17 cellular contexts compared by ENCODE assay signal in the genomic region with DNA sequence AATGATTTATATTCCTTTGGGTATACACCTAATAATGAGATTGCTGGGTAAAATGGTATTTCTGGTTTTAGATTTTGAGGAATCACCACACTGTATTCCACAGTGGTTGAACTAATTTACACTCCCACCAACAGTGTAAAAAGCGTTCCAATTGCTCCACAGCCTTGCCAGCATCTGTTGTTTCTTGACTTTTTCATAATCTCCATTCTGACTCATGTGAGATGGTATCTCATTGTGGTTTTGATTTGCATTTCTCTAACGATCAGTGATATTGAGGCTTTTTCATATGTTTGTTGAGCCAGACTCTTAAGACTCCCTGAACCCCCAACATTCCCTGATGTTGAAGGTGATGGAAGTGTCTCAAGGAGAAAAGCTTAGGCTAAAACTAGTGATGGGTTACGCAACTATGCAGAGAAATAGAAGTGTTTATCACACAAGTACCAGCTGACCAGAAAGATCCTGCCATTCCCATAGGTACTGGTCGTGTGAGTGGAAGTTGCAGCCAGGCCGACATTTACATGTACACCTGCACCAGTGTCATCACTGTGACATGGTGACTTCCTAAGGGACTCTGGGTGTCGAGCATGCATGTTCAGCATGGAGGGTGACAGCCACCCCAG.
DNase-seq lines count a peak whose midpoint lies in the region; ATAC-seq and TF ChIP-seq lines count a peak whose summit lies in the region.
"Had no signal": no experiment of that assay in that cellular context is flagged by ENCODE, and none has a peak within 500 bp of the region (broad histone marks: within the 10 kb centered on the region; RNA-seq: fewer than 3 reads in every experiment).

No MANE protein-coding gene starts in this region.

- H3K27ac ChIP-seq in PC-3 (ENCODE audit: low read length) (no peak overlapping the region), neural progenitor cell (no peak overlapping the region), uterus (no peak overlapping the region)
- H3K27ac ChIP-seq: gastrocnemius medialis, left lung, ovary, thoracic aorta had no signal

- no peak overlapping the region for H3K4me2 ChIP-seq in PC-3 (ENCODE audit: low read length)
- no peak overlapping the region for H3K4me2 ChIP-seq in neural progenitor cell

- peaks cover 41% of the 10 kb centered on the region for H3K4me1 Mint-ChIP-seq in neural progenitor cell
- H3K4me1 Mint-ChIP-seq in activated naive CD8-positive, alpha-beta T cell treated with anti-CD3 and anti-CD28 coated beads, Interleukin-2, amount 50 U/mL, for 24 hours = peaks cover 8% of the 10 kb centered on the region

- H3K9ac ChIP-seq in PC-3 (ENCODE audit: low read length) (no peak overlapping the region), neural progenitor cell (no peak overlapping the region)

- POLR2A ChIA-PET in PC-3 (lab: Charles Lee; ENCODE audit: unreplicated experiment) = interaction anchor here (0.6 kb wide), 1 partner anchor 257 kb away, joined by 3 read pairs; no protein-coding TSS in a partner anchor

- H3K27me3 ChIP-seq in PC-3 (ENCODE audit: low read length) (no peaks in the 10 kb centered on the region), neural progenitor cell (no peaks in the 10 kb centered on the region), uterus (no peaks in the 10 kb centered on the region)
- H3K27me3 ChIP-seq: BE2C, gastrocnemius medialis, left lung, ovary had no signal

- H3K4me3 ChIP-seq in PC-3 (ENCODE audit: low read length) (no peak overlapping the region), cardiac fibroblast (replicated peaks in 1 of 2; ENCODE audit: low read depth in 2 of 2, low read length in 2 of 2) (no peak overlapping the region), neural progenitor cell (no peak overlapping the region), uterus (no peak overlapping the region)
- H3K4me3 ChIP-seq: gastrocnemius medialis, left lung, ovary, thoracic aorta had no signal

- TF ChIP-seq CTCF in PC-3 (conservative IDR thresholded peaks at IDR 0.05; ENCODE audit: low read depth, low read length) (no peak), cardiac fibroblast (IDR thresholded peaks at IDR 0.05; ENCODE audit: low read depth, low read length) (no peak), neural progenitor cell (IDR thresholded peaks at IDR 0.05) (no peak), uterus (IDR thresholded peaks at IDR 0.05) (no peak)

- no peak for TF ChIP-seq POLR2A in uterus (IDR thresholded peaks at IDR 0.05)

- H3K4me3 Mint-ChIP-seq in neural progenitor cell = no peak overlapping the region
- H3K4me3 Mint-ChIP-seq in activated naive CD8-positive, alpha-beta T cell treated with anti-CD3 and anti-CD28 coated beads, Interleukin-2, amount 50 U/mL, for 24 hours = no peak overlapping the region
- H3K4me3 Mint-ChIP-seq: brain had no signal

- intact Hi-C loops in PC-3 (cut with micrococcal nuclease) = no loop called here
- intact Hi-C loops in uterus (cut with DNase I; ENCODE audit: low total_unique reads) = no loop called here

- no peak overlapping the region for H2AFZ ChIP-seq in PC-3 (ENCODE audit: low read length)
- H2AFZ ChIP-seq in neural progenitor cell (replicated peaks) = no peak overlapping the region

- H3K27me3 Mint-ChIP-seq in neural progenitor cell (ENCODE audit: insufficient read depth, low read depth) = peaks cover 12% of the 10 kb centered on the region
- no peaks in the 10 kb centered on the region for H3K27me3 Mint-ChIP-seq in activated naive CD8-positive, alpha-beta T cell treated with anti-CD3 and anti-CD28 coated beads, Interleukin-2, amount 50 U/mL, for 24 hours

- no peaks in the 10 kb centered on the region for H3K36me3 Mint-ChIP-seq in neural progenitor cell
- no peaks in the 10 kb centered on the region for H3K36me3 Mint-ChIP-seq in activated naive CD8-positive, alpha-beta T cell treated with anti-CD3 and anti-CD28 coated beads, Interleukin-2, amount 50 U/mL, for 24 hours (ENCODE audit: low read depth)
- H3K36me3 Mint-ChIP-seq: brain had no signal

- H3K36me3 ChIP-seq in PC-3 (ENCODE audit: low read depth, low read length) (no peaks in the 10 kb centered on the region), neural progenitor cell (no peaks in the 10 kb centered on the region), uterus (no peaks in the 10 kb centered on the region)
- H3K36me3 ChIP-seq: BE2C, gastrocnemius medialis, left lung, ovary, thoracic aorta had no signal

- H3K79me2 ChIP-seq in PC-3 (ENCODE audit: low read length) (no peaks in the 10 kb centered on the region), neural progenitor cell (ENCODE audit: low read depth) (no peaks in the 10 kb centered on the region)

- BruUV-seq in PC-3 (replicated peaks; lab: Mats Ljungman, UMichigan) = no TSS peak

- H3K4me1 ChIP-seq in PC-3 (ENCODE audit: insufficient read depth, low read length) = peaks cover 13% of the 10 kb centered on the region; the same call in 1 of the 2 replicates
- peaks cover 17% of the 10 kb centered on the region for H3K4me1 ChIP-seq in neural progenitor cell
- no peaks in the 10 kb centered on the region for H3K4me1 ChIP-seq in uterus
- H3K4me1 ChIP-seq: BE2C, gastrocnemius medialis, left lung had no signal

- ATAC-seq in PC-3 = peak; percentile 25
- ATAC-seq in activated naive CD8-positive, alpha-beta T cell treated with anti-CD3 and anti-CD28 coated beads, Interleukin-2, amount 50 U/mL, for 24 hours = no peak
- ATAC-seq: gastrocnemius medialis, left lung, Right ventricle myocardium inferior had no signal

- CTCF ChIA-PET in PC-3 (lab: Charles Lee) = no interaction called here

- H3F3A ChIP-seq in PC-3 (ENCODE audit: low read length, unreplicated experiment) = no peaks in the 10 kb centered on the region
- no peaks in the 10 kb centered on the region for H3F3A ChIP-seq in neural progenitor cell (ENCODE audit: low read depth)

- peak overlapping the region; percentile 83 for H3K27ac Mint-ChIP-seq in neural progenitor cell
- no peak overlapping the region for H3K27ac Mint-ChIP-seq in activated naive CD8-positive, alpha-beta T cell treated with anti-CD3 and anti-CD28 coated beads, Interleukin-2, amount 50 U/mL, for 24 hours

- H4K20me1 ChIP-seq in PC-3 (ENCODE audit: low read length) = no peaks in the 10 kb centered on the region
- no peaks in the 10 kb centered on the region for H4K20me1 ChIP-seq in neural progenitor cell (ENCODE audit: low read depth)

- DNase-seq in HCEC 1CT = peak; percentile 41
- DNase-seq in PC-3 = peak; percentile 62
- DNase-seq in cardiac fibroblast (ENCODE audit: low read depth in 2 of 2) = peak; percentile 6 to 18
- DNase-seq in neural progenitor cell (ENCODE audit: low spot score) = no peak
- DNase-seq in uterus = no peak
- no peak for DNase-seq in H4 (ENCODE audit: low spot score)
- no peak for DNase-seq in activated naive CD8-positive, alpha-beta T cell treated with anti-CD3 and anti-CD28 coated beads, Interleukin-2, amount 50 U/mL, for 24 hours
- DNase-seq: activated CD4-positive, CD25-positive, alpha-beta regulatory T cell treated with anti-CD3 and anti-CD28 coated beads, Interleukin-2, amount 50 U/mL, for 72 hours; BE2C; effector CD8-positive, alpha-beta T cell; gastrocnemius medialis; KBM-7; left lung; ovary had no signal

- no peaks in the 10 kb centered on the region for H3K9me2 ChIP-seq in PC-3 (replicated peaks; ENCODE audit: low read length)

- H3K9me3 Mint-ChIP-seq in neural progenitor cell = peaks cover 7% of the 10 kb centered on the region
- H3K9me3 Mint-ChIP-seq in activated naive CD8-positive, alpha-beta T cell treated with anti-CD3 and anti-CD28 coated beads, Interleukin-2, amount 50 U/mL, for 24 hours = no peaks in the 10 kb centered on the region

- H3K9me3 ChIP-seq in PC-3 (ENCODE audit: low read length) (no peaks in the 10 kb centered on the region), neural progenitor cell (ENCODE audit: low read depth) (no peaks in the 10 kb centered on the region), uterus (no peaks in the 10 kb centered on the region)
- H3K9me3 ChIP-seq: BE2C, gastrocnemius medialis, left lung, ovary, thoracic aorta had no signal

Comparison
In these comparisons a context has a peak if more than half of its experiments do, and no peak if none do; other contexts are left out.
1. DNase-seq: peak in HCEC 1CT (single experiment), PC-3 (single experiment) and cardiac fibroblast (2 of 2); none in neural progenitor cell (single experiment), uterus (0 of 2), H4 (single experiment) and activated naive CD8-positive, alpha-beta T cell treated with anti-CD3 and anti-CD28 coated beads, Interleukin-2, amount 50 U/mL, for 24 hours (single experiment).